In the genomic region with DNA sequence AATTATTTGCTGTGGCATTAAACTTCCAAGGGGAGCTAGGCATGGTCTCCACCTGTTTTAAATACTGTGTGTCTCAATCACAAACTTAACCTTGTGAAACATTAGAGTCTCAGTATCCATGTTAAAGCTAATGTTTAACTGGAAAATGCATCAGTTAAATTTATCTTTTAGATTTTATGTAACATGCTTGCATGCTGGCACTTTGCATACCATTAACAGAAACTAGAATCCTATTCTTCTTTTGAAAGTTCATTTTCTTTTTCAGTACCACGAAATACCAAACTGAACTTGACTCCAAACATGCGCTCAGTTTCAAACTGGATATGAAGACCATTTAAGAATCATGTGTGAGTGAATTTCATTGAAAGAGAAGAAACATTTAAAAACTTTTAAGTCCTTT, we compare ENCODE assay signal across 14 cellular contexts.
DNase-seq lines count a peak whose midpoint lies in the region; ATAC-seq and TF ChIP-seq lines count a peak whose summit lies in the region.
"Had no signal": no experiment of that assay in that cellular context is flagged by ENCODE, and none has a peak within 500 bp of the region (broad histone marks: within the 10 kb centered on the region; RNA-seq: fewer than 3 reads in every experiment).

No MANE protein-coding gene starts in this region.

- no peak for DNase-seq in left colon
- no peak for DNase-seq in endothelial cell (ENCODE audit: low spot score)
- no peak for DNase-seq in NOMO-1 treated with dmso at 0.1 percent for 144 hours (lab: John Stamatoyannopoulos, UW; ENCODE audit: unreplicated experiment)
- DNase-seq: Calu3; CD8-positive, alpha-beta T cell; DMS79 treated with DMSO at 0.1 percent for 48 hours; GF-D8; GM23248 had no signal

- no peaks in the 10 kb centered on the region for H3K27me3 Mint-ChIP-seq in endothelial cell (ENCODE audit: unreplicated experiment)
- H3K27me3 Mint-ChIP-seq: B cell had no signal

- TF ChIP-seq CTCF in endothelial cell (IDR thresholded peaks at IDR 0.05; ENCODE audit: unreplicated experiment): no peak

- H3K4me1 Mint-ChIP-seq in endothelial cell (ENCODE audit: unreplicated experiment): no peaks in the 10 kb centered on the region
- H3K4me1 Mint-ChIP-seq: B cell had no signal

- no peak overlapping the region for H3K27ac Mint-ChIP-seq in endothelial cell (ENCODE audit: unreplicated experiment)
- H3K27ac Mint-ChIP-seq: B cell; CD8-positive, alpha-beta T cell had no signal

- ATAC-seq in GM18870 (IDR thresholded peaks at IDR 0.05; ENCODE audit: unreplicated experiment): peak; percentile 52
- ATAC-seq in GM19395 (IDR thresholded peaks at IDR 0.05; ENCODE audit: unreplicated experiment): peak; percentile 51
- ATAC-seq in GM19467 (IDR thresholded peaks at IDR 0.05; ENCODE audit: unreplicated experiment): peak; percentile 53
- ATAC-seq in HG03354 (IDR thresholded peaks at IDR 0.05; ENCODE audit: poor library complexity, severe bottlenecking, unreplicated experiment): peak; percentile 64
- ATAC-seq in left colon: no peak
- no peak for ATAC-seq in HG03457 (IDR thresholded peaks at IDR 0.05; ENCODE audit: unreplicated experiment)
- ATAC-seq: CD8-positive, alpha-beta T cell had no signal

- H3K9me3 Mint-ChIP-seq in endothelial cell (ENCODE audit: unreplicated experiment): no peaks in the 10 kb centered on the region

- intact Hi-C loops in left colon (cut with DNase I, micrococcal nuclease): no loop called here

- no peaks in the 10 kb centered on the region for H3K36me3 Mint-ChIP-seq in endothelial cell (ENCODE audit: low read depth, unreplicated experiment)
- H3K36me3 Mint-ChIP-seq: CD8-positive, alpha-beta T cell had no signal

- H3K4me3 Mint-ChIP-seq in endothelial cell (ENCODE audit: unreplicated experiment): no peak overlapping the region
- H3K4me3 Mint-ChIP-seq: B cell; CD8-positive, alpha-beta T cell had no signal

Comparison
In these comparisons a context has a peak if more than half of its experiments do, and no peak if none do; other contexts are left out.
1. ATAC-seq: peak in GM18870 (single experiment), GM19395 (single experiment), GM19467 (single experiment) and HG03354 (single experiment); none in left colon (single experiment) and HG03457 (single experiment).